Comparison of ENCODE assay signal across 9 cellular contexts in genomic region chr10:113959383-113959760, GRCh38.
DNase-seq lines count a peak whose midpoint lies in the region; ATAC-seq and TF ChIP-seq lines count a peak whose summit lies in the region.
"Had no signal": no experiment of that assay in that cellular context is flagged by ENCODE, and none has a peak within 500 bp of the region (broad histone marks: within the 10 kb centered on the region; RNA-seq: fewer than 3 reads in every experiment).

No MANE protein-coding gene starts in this region.

- DNase-seq in NCI-H2196 (lab: John Stamatoyannopoulos, UW; ENCODE audit: unreplicated experiment) (peak; percentile 14), NCI-H2196 treated with DMSO at 0.1 percent for 48 hours (lab: John Stamatoyannopoulos, UW; ENCODE audit: unreplicated experiment) (no peak), mammary epithelial cell (no peak), type B pancreatic cell (ENCODE audit: extremely low spot score, unreplicated experiment) (no peak), inferior parietal cortex (ENCODE audit: extremely low spot score) (no peak), vagina (ENCODE audit: extremely low spot score in 2 of 2) (no peak)

- H2AFZ ChIP-seq in mammary epithelial cell (ENCODE audit: low read depth, low read length), result peak overlapping the region; percentile 31

- H3K36me3 ChIP-seq in mammary epithelial cell (ENCODE audit: insufficient read depth, low read length) (no peaks in the 10 kb centered on the region), vagina (no peaks in the 10 kb centered on the region)

- CTCF ChIA-PET in mammary epithelial cell (lab: Charles Lee; ENCODE audit: low non-redundant PET), result no interaction called here

- no peaks in the 10 kb centered on the region for H3K9me3 ChIP-seq in mammary epithelial cell (replicated peaks; ENCODE audit: insufficient read depth, low read length)
- H3K9me3 ChIP-seq in vagina, result no peaks in the 10 kb centered on the region

- H3K9ac ChIP-seq in mammary epithelial cell (ENCODE audit: insufficient read depth, low read length), result no peak overlapping the region

- intact Hi-C loops in mammary epithelial cell (cut with micrococcal nuclease), result no loop called here
- intact Hi-C loops in vagina (cut with DNase I), result no loop called here

- no peaks in the 10 kb centered on the region for H4K20me1 ChIP-seq in mammary epithelial cell (ENCODE audit: insufficient read depth, low read length)

- dilution Hi-C loops in mammary epithelial cell (cut with HindIII; ENCODE audit: low sequenced_read_pairs), result no loop called here

- in situ Hi-C loops in mammary epithelial cell (cut with MboI; ENCODE audit: low sequenced_read_pairs in 2 of 2), result no loop called here

- no peaks in the 10 kb centered on the region for H3K27me3 Mint-ChIP-seq in type B pancreatic cell

- no peaks in the 10 kb centered on the region for H3K9me3 Mint-ChIP-seq in type B pancreatic cell
- H3K9me3 Mint-ChIP-seq: T-helper 1 cell treated with Interleukin-12 subunit alpha and Interleukin-12 subunit beta and Interleukin-4 antibody, amounts not matched to agents 30 μg/mL and 1 μg/mL, for 36 hours had no signal

- H3K4me3 ChIP-seq in mammary epithelial cell (replicated peaks in 1 of 3; ENCODE audit: insufficient read depth in 1 of 3, low read depth in 2 of 3, low read length in 3 of 3), result no peak overlapping the region
- no peak overlapping the region for H3K4me3 ChIP-seq in vagina

- H3K27ac ChIP-seq in mammary epithelial cell (ENCODE audit: insufficient read depth, low read depth, low read length) (peak overlapping the region; percentile 48), vagina (no peak overlapping the region)

- no peaks in the 10 kb centered on the region for H3K79me2 ChIP-seq in mammary epithelial cell (ENCODE audit: insufficient read depth, low read length)

- BruUV-seq in mammary epithelial cell (replicated peaks; lab: Mats Ljungman, UMichigan), result no TSS peak

- ATAC-seq in HG03175 (IDR thresholded peaks at IDR 0.05; ENCODE audit: unreplicated experiment) (peak; percentile 47), HG03521 (IDR thresholded peaks at IDR 0.05; ENCODE audit: unreplicated experiment) (no peak)

- H3K4me1 Mint-ChIP-seq in type B pancreatic cell (ENCODE audit: unreplicated experiment), result peaks cover 35% of the 10 kb centered on the region

- WGBS in mammary epithelial cell (ENCODE audit: low coverage, missing lambda C conversion rate), result 52% methylated on average over 4 of the region's 6 CpGs

- peak overlapping the region; percentile 77 for H3K27ac Mint-ChIP-seq in type B pancreatic cell
- H3K27ac Mint-ChIP-seq: T-helper 1 cell treated with Interleukin-12 subunit alpha and Interleukin-12 subunit beta and Interleukin-4 antibody, amounts not matched to agents 30 μg/mL and 1 μg/mL, for 36 hours had no signal

- TF ChIP-seq CTCF in mammary epithelial cell (conservative IDR thresholded peaks at IDR 0.05 in 1 of 2, IDR thresholded peaks at IDR 0.05 in 1 of 2; ENCODE audit: extremely low read depth in 1 of 2, insufficient read depth in 1 of 2, low read depth in 1 of 2, low read length in 2 of 2), result no peak
- no peak for TF ChIP-seq CTCF in type B pancreatic cell (conservative IDR thresholded peaks at IDR 0.05)
- no peak for TF ChIP-seq CTCF in vagina (IDR thresholded peaks at IDR 0.05)

- H3K4me1 ChIP-seq in mammary epithelial cell (ENCODE audit: insufficient read depth, low read length) (peaks cover 41% of the 10 kb centered on the region), vagina (peaks cover 30% of the 10 kb centered on the region)

- H3K4me3 Mint-ChIP-seq in type B pancreatic cell, result no peak overlapping the region
- H3K4me3 Mint-ChIP-seq: T-helper 1 cell treated with Interleukin-12 subunit alpha and Interleukin-12 subunit beta and Interleukin-4 antibody, amounts not matched to agents 30 μg/mL and 1 μg/mL, for 36 hours had no signal

- no peak for TF ChIP-seq POLR2A in vagina (IDR thresholded peaks at IDR 0.05)

- H3K27me3 ChIP-seq in mammary epithelial cell (ENCODE audit: insufficient read depth, low read length) (no peaks in the 10 kb centered on the region), vagina (no peaks in the 10 kb centered on the region)

- H3K36me3 Mint-ChIP-seq in type B pancreatic cell, result no peaks in the 10 kb centered on the region

- no peak overlapping the region for H3K4me2 ChIP-seq in mammary epithelial cell (ENCODE audit: insufficient read depth, low read depth, low read length)
